20 cellular contexts compared by ENCODE assay signal in the genomic region with DNA sequence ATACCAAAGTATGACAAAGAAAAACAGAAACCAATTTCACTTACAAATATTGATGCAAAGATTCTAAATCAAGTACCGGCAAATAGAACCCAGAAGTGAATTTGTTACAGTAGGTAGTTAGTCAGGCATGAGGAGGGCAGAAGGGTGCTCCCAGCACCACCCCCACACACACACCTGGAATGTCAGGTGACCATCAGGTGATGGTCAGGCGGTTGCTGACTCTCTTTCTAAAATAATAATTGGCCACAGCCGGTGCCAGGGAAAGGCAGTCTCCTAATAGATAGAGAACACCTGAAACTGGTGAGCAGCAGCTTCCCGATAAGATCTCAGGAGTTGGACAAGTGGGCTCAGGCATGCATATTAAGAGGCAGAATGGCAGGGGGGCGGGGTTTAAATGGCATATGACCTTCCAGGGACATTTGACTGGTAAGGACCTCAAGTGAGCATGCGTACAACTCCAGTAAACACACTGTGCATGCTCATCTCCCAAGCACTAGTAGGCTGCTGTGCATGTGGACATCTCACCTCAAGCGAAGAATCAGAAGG.
"Had no signal": no experiment of that assay in that cellular context is flagged by ENCODE, and none has a peak within 500 bp of the region (broad histone marks: within the 10 kb centered on the region; RNA-seq: fewer than 3 reads in every experiment).

No MANE protein-coding gene starts in this region.

- H3K4me1 ChIP-seq: upper lobe of left lung had no signal

- H3K27me3 ChIP-seq: upper lobe of left lung had no signal

- H3K27ac ChIP-seq: skin epidermis, thoracic aorta, upper lobe of left lung had no signal

- ATAC-seq: activated CD8-positive, alpha-beta T cell treated with anti-CD3 and anti-CD28 coated beads for 36 hours; activated naive CD8-positive, alpha-beta T cell treated with anti-CD3 and anti-CD28 coated beads, Interleukin-2, amount 50 U/mL, for 24 hours; activated T-cell treated with anti-CD3 and anti-CD28 coated beads, Interleukin-2, amount 50 U/mL, for 4 hours; activated T-helper 17 cell treated with anti-CD3 and anti-CD28 coated beads, Interleukin-2, amount 50 U/mL, for 72 hours; naive thymus-derived CD8-positive, alpha-beta T cell; sciatic nerve; stimulated activated effector memory CD8-positive, alpha-beta T cell treated with anti-CD3 and anti-CD28 coated beads, Interleukin-12 subunit alpha, Interleukin-12 subunit beta, amount 100 ng/mL, for 72 hours had no signal

- DNase-seq: activated B cell treated with CpG ODN at 0.5 μM for 24 hours; activated CD4-positive, alpha-beta T cell treated with anti-CD3 and anti-CD28 coated beads, Interleukin-2, amount 50 U/mL, for 1 hour; activated CD8-positive, alpha-beta T cell treated with anti-CD3 and anti-CD28 coated beads for 36 hours; activated gamma-delta T cell treated with Interleukin-2 at 50 U/mL for 16 hours; activated naive CD8-positive, alpha-beta T cell treated with anti-CD3 and anti-CD28 coated beads, Interleukin-2, amount 50 U/mL, for 24 hours; activated T-cell treated with anti-CD3 and anti-CD28 coated beads, Interleukin-2, amount 50 U/mL, for 4 hours; amygdala; central memory CD4-positive, alpha-beta T cell; head of caudate nucleus; hypothalamus; naive thymus-derived CD8-positive, alpha-beta T cell; stimulated activated CD4-positive, alpha-beta T cell treated with anti-CD3 and anti-CD28 coated beads, Interleukin-4, amount 100 ng/mL, for 24 hours; T1000; upper lobe of left lung had no signal

- H3K9me3 ChIP-seq: thoracic aorta, upper lobe of left lung had no signal

- H3K4me3 ChIP-seq: skin epidermis, thoracic aorta, upper lobe of left lung had no signal

- H3K36me3 ChIP-seq: thoracic aorta, upper lobe of left lung had no signal

- FAIRE-seq: endothelial cell of umbilical vein had no signal
